Comparison of ENCODE assay signal across 10 cellular contexts in the genomic region with DNA sequence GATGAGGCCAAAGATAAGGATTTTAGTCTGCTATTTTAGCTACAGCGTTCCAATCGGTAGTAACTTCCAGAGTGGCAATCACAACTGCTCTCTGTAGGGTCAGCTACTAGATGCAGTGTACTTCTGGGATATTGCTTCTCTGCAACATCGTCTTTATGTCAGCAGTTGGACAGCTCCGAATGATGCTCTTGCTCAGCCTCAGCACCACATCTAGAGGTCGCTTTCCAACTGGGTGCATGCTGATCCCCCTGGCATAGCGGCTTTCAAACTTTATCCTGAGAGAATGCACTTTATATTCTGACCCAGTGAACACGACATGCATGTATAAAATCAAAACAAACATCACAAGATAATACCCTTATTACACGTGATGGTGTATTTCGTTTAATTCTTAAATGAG.
DNase-seq lines count a peak whose midpoint lies in the region; TF ChIP-seq lines count a peak whose summit lies in the region.
"Had no signal": no experiment of that assay in that cellular context is flagged by ENCODE, and none has a peak within 500 bp of the region (broad histone marks: within the 10 kb centered on the region; RNA-seq: fewer than 3 reads in every experiment).

No MANE protein-coding gene starts in this region.

- H3K36me3 ChIP-seq in neural cell (ENCODE audit: insufficient read depth, low read length) (no peaks in the 10 kb centered on the region), suprapubic skin (no peaks in the 10 kb centered on the region)

- H4K20me1 ChIP-seq in neural cell (ENCODE audit: insufficient read depth), result no peaks in the 10 kb centered on the region

- 21% methylated on average over 9 of the region's 9 CpGs for WGBS in suprapubic skin

- H3K9me2 ChIP-seq in neural cell (ENCODE audit: insufficient read depth, low read length), result no peaks in the 10 kb centered on the region

- no peaks in the 10 kb centered on the region for H3F3A ChIP-seq in neural cell (ENCODE audit: insufficient read depth, low read length, poor library complexity, severe bottlenecking)

- no peak for TF ChIP-seq RAD21 in neural cell (conservative IDR thresholded peaks at IDR 0.05)

- intact Hi-C loops in dorsolateral prefrontal cortex (cut with DNase I), result no loop called here

- no peak overlapping the region for H3K9ac ChIP-seq in neural cell (ENCODE audit: low read length)

- no peak for TF ChIP-seq POLR2A in NB4 (IDR thresholded peaks at IDR 0.05; ENCODE audit: extremely low read depth, insufficient read length)
- TF ChIP-seq POLR2A in suprapubic skin (IDR thresholded peaks at IDR 0.05), result no peak

- DNase-seq in NB4 (ENCODE audit: low read depth) (peak; percentile 53), dermis blood vessel endothelial cell (peak; percentile 32), HuH-7 (ENCODE audit: low spot score) (no peak), dorsolateral prefrontal cortex (no peak), suprapubic skin (ENCODE audit: low spot score in 2 of 2) (no peak), DMS153 (lab: John Stamatoyannopoulos, UW) (no peak)
- DNase-seq: activated CD4-positive, alpha-beta T cell treated with anti-CD3 and anti-CD28 coated beads for 4 hours; NK-92 treated with Interleukin-12 subunit alpha and Interleukin-12 subunit beta, amount 100 ng/mL, for 24 hours had no signal

- H3K9me3 ChIP-seq in neural cell (ENCODE audit: low read length), result no peaks in the 10 kb centered on the region
- no peaks in the 10 kb centered on the region for H3K9me3 ChIP-seq in suprapubic skin

- TF ChIP-seq EP300 in neural cell (conservative IDR thresholded peaks at IDR 0.05; ENCODE audit: poor library complexity, severe bottlenecking) (no peak), suprapubic skin (IDR thresholded peaks at IDR 0.05) (no peak)

- H3K27ac ChIP-seq in neural cell (ENCODE audit: low read length), result no peak overlapping the region
- no peak overlapping the region for H3K27ac ChIP-seq in dorsolateral prefrontal cortex
- H3K27ac ChIP-seq in suprapubic skin, result no peak overlapping the region

- H3K4me1 ChIP-seq in suprapubic skin, result no peaks in the 10 kb centered on the region

- H3K79me2 ChIP-seq in neural cell (replicated peaks; ENCODE audit: insufficient read depth, low read length), result no peaks in the 10 kb centered on the region

- H3K27me3 ChIP-seq in neural cell (ENCODE audit: insufficient read depth, low read depth, low read length) (no peaks in the 10 kb centered on the region), dorsolateral prefrontal cortex (peaks cover 0 to 3% (median 0%) of the 10 kb centered on the region in 45 donors), suprapubic skin (no peaks in the 10 kb centered on the region)

- no peak overlapping the region for H3K4me3 ChIP-seq in NB4 (ENCODE audit: low read depth, low read length)
- no peak overlapping the region for H3K4me3 ChIP-seq in neural cell (ENCODE audit: low read length)
- no peak overlapping the region for H3K4me3 ChIP-seq in dorsolateral prefrontal cortex
- no peak overlapping the region for H3K4me3 ChIP-seq in suprapubic skin

- no peak overlapping the region for H3K4me2 ChIP-seq in neural cell (ENCODE audit: low read length)

- no peak overlapping the region for H2AFZ ChIP-seq in neural cell (ENCODE audit: low read depth, low read length)

- peak; percentile 20 for TF ChIP-seq CTCF in GM12873 (IDR thresholded peaks at IDR 0.05; ENCODE audit: insufficient read depth, low read depth, low read length, missing control alignments)
- TF ChIP-seq CTCF in NB4 (IDR thresholded peaks at IDR 0.05; ENCODE audit: low read depth, low read length), result no peak
- no peak for TF ChIP-seq CTCF in neural cell (IDR thresholded peaks at IDR 0.05; ENCODE audit: poor library complexity, severe bottlenecking)
- no peak for TF ChIP-seq CTCF in dorsolateral prefrontal cortex (IDR thresholded peaks at IDR 0.05 in 54 of 56, conservative IDR thresholded peaks at IDR 0.05 in 2 of 56; ENCODE audit: low read depth in 1 of 56, partially characterized antibody in 56 of 56)
- no peak for TF ChIP-seq CTCF in suprapubic skin (IDR thresholded peaks at IDR 0.05)

TF ChIP-seq in neural cell, 6 proteins besides CTCF, POLR2A, EP300 and RAD21:
- TF ChIP-seq, protein P1, sequence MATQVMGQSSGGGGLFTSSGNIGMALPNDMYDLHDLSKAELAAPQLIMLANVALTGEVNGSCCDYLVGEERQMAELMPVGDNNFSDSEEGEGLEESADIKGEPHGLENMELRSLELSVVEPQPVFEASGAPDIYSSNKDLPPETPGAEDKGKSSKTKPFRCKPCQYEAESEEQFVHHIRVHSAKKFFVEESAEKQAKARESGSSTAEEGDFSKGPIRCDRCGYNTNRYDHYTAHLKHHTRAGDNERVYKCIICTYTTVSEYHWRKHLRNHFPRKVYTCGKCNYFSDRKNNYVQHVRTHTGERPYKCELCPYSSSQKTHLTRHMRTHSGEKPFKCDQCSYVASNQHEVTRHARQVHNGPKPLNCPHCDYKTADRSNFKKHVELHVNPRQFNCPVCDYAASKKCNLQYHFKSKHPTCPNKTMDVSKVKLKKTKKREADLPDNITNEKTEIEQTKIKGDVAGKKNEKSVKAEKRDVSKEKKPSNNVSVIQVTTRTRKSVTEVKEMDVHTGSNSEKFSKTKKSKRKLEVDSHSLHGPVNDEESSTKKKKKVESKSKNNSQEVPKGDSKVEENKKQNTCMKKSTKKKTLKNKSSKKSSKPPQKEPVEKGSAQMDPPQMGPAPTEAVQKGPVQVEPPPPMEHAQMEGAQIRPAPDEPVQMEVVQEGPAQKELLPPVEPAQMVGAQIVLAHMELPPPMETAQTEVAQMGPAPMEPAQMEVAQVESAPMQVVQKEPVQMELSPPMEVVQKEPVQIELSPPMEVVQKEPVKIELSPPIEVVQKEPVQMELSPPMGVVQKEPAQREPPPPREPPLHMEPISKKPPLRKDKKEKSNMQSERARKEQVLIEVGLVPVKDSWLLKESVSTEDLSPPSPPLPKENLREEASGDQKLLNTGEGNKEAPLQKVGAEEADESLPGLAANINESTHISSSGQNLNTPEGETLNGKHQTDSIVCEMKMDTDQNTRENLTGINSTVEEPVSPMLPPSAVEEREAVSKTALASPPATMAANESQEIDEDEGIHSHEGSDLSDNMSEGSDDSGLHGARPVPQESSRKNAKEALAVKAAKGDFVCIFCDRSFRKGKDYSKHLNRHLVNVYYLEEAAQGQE (IDR thresholded peaks at IDR 0.05; ENCODE audit: borderline replicate concordance), result peak; percentile 36
- TF ChIP-seq POLR2AphosphoS5 (IDR thresholded peaks at IDR 0.05), result no peak

Comparison
In these comparisons a context has a peak if more than half of its experiments do, and no peak if none do; other contexts are left out.
1. DNase-seq: peak in NB4 (single experiment) and dermis blood vessel endothelial cell (single experiment); none in HuH-7 (single experiment), dorsolateral prefrontal cortex (0 of 10), suprapubic skin (0 of 2) and DMS153 (single experiment).